ENCODE assay signal across 1 cellular context in genomic region chr3:52468336-52468735, GRCh38.
TF ChIP-seq lines count a peak whose summit lies in the region.

No MANE protein-coding gene starts in this region.

TF ChIP-seq in WTC11, 78 proteins besides CTCF, POLR2A, EP300 and RAD21 (continued from another document):
- TF ChIP-seq STAT6 (CRISPR knock-in tag; conservative IDR thresholded peaks at IDR 0.05; ENCODE audit: low read depth) (no peak), ZNF281 (CRISPR knock-in tag; IDR thresholded peaks at IDR 0.05) (no peak), ATF1 (CRISPR knock-in tag; IDR thresholded peaks at IDR 0.05) (no peak)
- TF ChIP-seq, protein P1, sequence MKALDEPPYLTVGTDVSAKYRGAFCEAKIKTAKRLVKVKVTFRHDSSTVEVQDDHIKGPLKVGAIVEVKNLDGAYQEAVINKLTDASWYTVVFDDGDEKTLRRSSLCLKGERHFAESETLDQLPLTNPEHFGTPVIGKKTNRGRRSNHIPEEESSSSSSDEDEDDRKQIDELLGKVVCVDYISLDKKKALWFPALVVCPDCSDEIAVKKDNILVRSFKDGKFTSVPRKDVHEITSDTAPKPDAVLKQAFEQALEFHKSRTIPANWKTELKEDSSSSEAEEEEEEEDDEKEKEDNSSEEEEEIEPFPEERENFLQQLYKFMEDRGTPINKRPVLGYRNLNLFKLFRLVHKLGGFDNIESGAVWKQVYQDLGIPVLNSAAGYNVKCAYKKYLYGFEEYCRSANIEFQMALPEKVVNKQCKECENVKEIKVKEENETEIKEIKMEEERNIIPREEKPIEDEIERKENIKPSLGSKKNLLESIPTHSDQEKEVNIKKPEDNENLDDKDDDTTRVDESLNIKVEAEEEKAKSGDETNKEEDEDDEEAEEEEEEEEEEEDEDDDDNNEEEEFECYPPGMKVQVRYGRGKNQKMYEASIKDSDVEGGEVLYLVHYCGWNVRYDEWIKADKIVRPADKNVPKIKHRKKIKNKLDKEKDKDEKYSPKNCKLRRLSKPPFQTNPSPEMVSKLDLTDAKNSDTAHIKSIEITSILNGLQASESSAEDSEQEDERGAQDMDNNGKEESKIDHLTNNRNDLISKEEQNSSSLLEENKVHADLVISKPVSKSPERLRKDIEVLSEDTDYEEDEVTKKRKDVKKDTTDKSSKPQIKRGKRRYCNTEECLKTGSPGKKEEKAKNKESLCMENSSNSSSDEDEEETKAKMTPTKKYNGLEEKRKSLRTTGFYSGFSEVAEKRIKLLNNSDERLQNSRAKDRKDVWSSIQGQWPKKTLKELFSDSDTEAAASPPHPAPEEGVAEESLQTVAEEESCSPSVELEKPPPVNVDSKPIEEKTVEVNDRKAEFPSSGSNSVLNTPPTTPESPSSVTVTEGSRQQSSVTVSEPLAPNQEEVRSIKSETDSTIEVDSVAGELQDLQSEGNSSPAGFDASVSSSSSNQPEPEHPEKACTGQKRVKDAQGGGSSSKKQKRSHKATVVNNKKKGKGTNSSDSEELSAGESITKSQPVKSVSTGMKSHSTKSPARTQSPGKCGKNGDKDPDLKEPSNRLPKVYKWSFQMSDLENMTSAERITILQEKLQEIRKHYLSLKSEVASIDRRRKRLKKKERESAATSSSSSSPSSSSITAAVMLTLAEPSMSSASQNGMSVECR (CRISPR knock-in tag; IDR thresholded peaks at IDR 0.05; ENCODE audit: borderline replicate concordance) = no peak
